Comparison of ENCODE assay signal across 8 cellular contexts in the genomic region with DNA sequence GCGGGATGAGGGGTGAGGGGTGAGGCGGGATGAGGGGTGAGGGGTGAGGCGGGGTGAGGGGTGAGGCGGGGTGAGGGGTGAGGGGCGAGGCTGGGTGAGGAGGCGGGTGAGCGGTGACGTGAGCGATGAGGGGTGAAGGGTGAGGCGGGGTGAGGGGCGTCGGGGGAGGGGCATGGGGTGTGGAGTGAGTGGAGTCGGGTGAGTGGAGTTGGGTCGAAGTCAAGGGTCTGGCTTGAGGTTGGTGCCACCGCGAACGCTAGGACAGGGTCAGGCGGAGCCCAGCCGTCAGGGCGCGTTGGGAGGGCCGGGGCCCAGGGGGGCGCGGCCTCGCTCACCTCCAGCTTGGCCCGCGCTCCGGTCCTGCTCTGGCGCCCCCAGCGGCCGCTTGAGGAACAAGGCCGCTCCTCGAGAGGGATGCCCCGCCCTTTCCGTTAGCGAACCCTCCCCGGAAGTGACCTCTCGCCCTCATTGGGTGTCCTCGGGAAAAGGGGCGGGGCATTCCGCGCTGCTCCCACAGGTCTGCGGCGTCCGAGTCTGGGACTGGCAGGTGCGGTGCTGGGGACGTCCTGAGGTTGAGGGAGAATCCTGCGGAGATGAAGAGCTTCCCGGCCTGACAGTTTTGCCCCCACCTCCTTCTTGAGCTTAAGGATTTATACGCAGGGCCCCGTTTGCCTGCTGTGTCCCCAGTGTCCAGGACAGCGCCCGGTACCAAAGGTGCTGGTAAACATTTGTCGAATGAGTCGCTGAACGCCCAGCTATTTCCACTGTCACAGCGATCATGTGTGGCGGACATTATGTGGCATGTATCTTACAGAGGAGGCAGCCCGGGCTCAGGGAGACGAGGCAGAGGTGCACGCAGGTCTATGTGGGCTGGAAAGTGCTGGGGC. TPM values are rescaled to one million over a fixed set of nuclear protein-coding genes. Genes with fewer than 3 reads are reported as not detected.
DNase-seq lines count a peak whose midpoint lies in the region; FAIRE-seq and TF ChIP-seq lines count a peak whose summit lies in the region.

SYCE3 (minus strand) TSS at position 397 of the 887 bp plus-strand sequence. CDS start 6,514 bp downstream, outside the sequence.

- POLR2A ChIA-PET in H1 (lab: Charles Lee; ENCODE audit: partially characterized antibody): interaction anchor here (1.4 to 5.4 kb wide), 4 partner anchors 10 to 37 kb away, joined by 7 to 37 read pairs (median 12); partner anchors contain the start of genes CHKB, CPT1B and SCO2

- H3K36me3 ChIP-seq in H1 (ENCODE audit: control insufficient read depth in 2 of 4, insufficient read depth in 4 of 4, low read length in 3 of 4): no peaks in the 10 kb centered on the region; a peak in 1 of 8 replicates

- H3K18ac ChIP-seq in H1 (ENCODE audit: extremely low read depth, low read length): no peak within 1 kb of the TSS; the same call in 1 of the 2 replicates

- H3K79me1 ChIP-seq in H1 (ENCODE audit: low read depth, low read length): no peaks in the 10 kb centered on the region

- no peak for TF ChIP-seq EP300 in H1 (IDR thresholded peaks at IDR 0.05; ENCODE audit: borderline replicate concordance in 1 of 2, low read depth in 2 of 2, low read length in 2 of 2)

- H3K4me3 ChIP-seq in H1 (ENCODE audit: extremely low read depth in 1 of 4, insufficient read depth in 2 of 4, low read depth in 3 of 4, low read length in 4 of 4): peak within 1 kb of the TSS; percentile 33 to 77 (median 71); a peak in 7 of 8 replicates

- H3K27ac ChIP-seq in H1 (ENCODE audit: low read depth, low read length): no peak within 1 kb of the TSS

- no peak within 1 kb of the TSS for H4K91ac ChIP-seq in H1 (replicated peaks; ENCODE audit: insufficient read length, low read length)

- H4K5ac ChIP-seq in H1 (ENCODE audit: insufficient read length, low read depth, low read length): no peak within 1 kb of the TSS

- H3K27me3 ChIP-seq in H1 (replicated peaks in 1 of 4; ENCODE audit: control insufficient read depth in 3 of 4, extremely low read depth in 1 of 4, insufficient read depth in 3 of 4, low read length in 3 of 4): peaks cover 0 to 5% (median 3%) of the 10 kb centered on the region in 4 experiments; a peak in 5 of 7 replicates

- no peaks in the 10 kb centered on the region for H3K9me3 ChIP-seq in H1 (ENCODE audit: insufficient read depth in 2 of 2, low read depth in 1 of 2, low read length in 1 of 2)

- FAIRE-seq in H1 (lab: Jason Lieb, UNC): no peak

- H3K9ac ChIP-seq in H1 (replicated peaks in 1 of 4; ENCODE audit: extremely low read depth in 1 of 4, low read depth in 3 of 4, low read length in 3 of 4): peak within 1 kb of the TSS in 1 of 4 experiments; percentile 8; a peak in 1 of 7 replicates

- no peak within 1 kb of the TSS for H2AK5ac ChIP-seq in H1 (ENCODE audit: low read depth, low read length)

- H3K4ac ChIP-seq in H1 (replicated peaks; ENCODE audit: insufficient read length, low read depth, low read length): no peak within 1 kb of the TSS

- peak within 1 kb of the TSS; percentile 47; the same call in 1 of the 2 replicates for H2AFZ ChIP-seq in H1 (ENCODE audit: low read length)

- no peaks in the 10 kb centered on the region for H4K20me1 ChIP-seq in H1 (replicated peaks in 1 of 2; ENCODE audit: control insufficient read depth in 1 of 2, insufficient read depth in 2 of 2, low read length in 2 of 2)

- no peak within 1 kb of the TSS for H3K56ac ChIP-seq in H1 (replicated peaks; ENCODE audit: insufficient read length, low read depth, low read length)

- no peaks in the 10 kb centered on the region for H3K79me2 ChIP-seq in H1 (ENCODE audit: control insufficient read depth in 1 of 2, insufficient read depth in 2 of 2, low read length in 2 of 2)

- no peak within 1 kb of the TSS for H3K14ac ChIP-seq in H1 (ENCODE audit: insufficient read length)

- H2BK15ac ChIP-seq in H1 (ENCODE audit: low read length): no peak within 1 kb of the TSS

- no peak for TF ChIP-seq POLR2A in H1 (IDR thresholded peaks at IDR 0.05; ENCODE audit: control extremely low read depth in 1 of 2, low read depth in 2 of 2, low read length in 2 of 2)

- peak within 1 kb of the TSS; percentile 72 to 95 for H3K4me2 ChIP-seq in H1 (ENCODE audit: insufficient read depth in 1 of 2, low read depth in 2 of 2, low read length in 2 of 2)

- CTCF ChIA-PET in H1 (lab: Charles Lee; ENCODE audit: partially characterized antibody): interaction anchor here (0.6 to 4.8 kb wide), 34 partner anchors 10 to 344 kb away, joined by 3 to 84 read pairs (median 4); partner anchors contain the start of genes CPT1B, KLHDC7B, SCO2 and SHANK3

- H2BK120ac ChIP-seq in H1 (replicated peaks; ENCODE audit: low read depth, low read length): no peak within 1 kb of the TSS

- H3K23ac ChIP-seq in H1 (ENCODE audit: insufficient read length): no peak within 1 kb of the TSS

- peaks cover 0 to 3% (median 0%) of the 10 kb centered on the region in 4 experiments; a peak in 2 of 7 replicates for H3K4me1 ChIP-seq in H1 (replicated peaks in 1 of 4; ENCODE audit: control insufficient read depth in 3 of 4, insufficient read depth in 4 of 4, low read length in 3 of 4)

- no peak within 1 kb of the TSS for H2BK5ac ChIP-seq in H1 (ENCODE audit: low read depth, low read length)

- DNase-seq in COR-L47 (lab: John Stamatoyannopoulos, UW) (peak; percentile 95), GM20000 (ENCODE audit: low spot score) (peak; percentile 98), HT-29 (ENCODE audit: low spot score) (peak; percentile 93), H1 (ENCODE audit: low read depth in 1 of 2, low spot score in 2 of 2) (peak; percentile 88 to 100), mesenteric fat pad (ENCODE audit: low spot score) (peak; percentile 99)
- DNase-seq in NK-92 treated with Interleukin-12 subunit alpha and Interleukin-12 subunit beta, amount 100 ng/mL, for 24 hours (lab: John Stamatoyannopoulos, UW): peak; percentile 89
- DNase-seq in activated CD8-positive, alpha-beta memory T cell treated with anti-CD3 and anti-CD28 coated beads for 48 hours (ENCODE audit: low read depth in 2 of 3, low spot score in 2 of 3): peak; percentile 94 to 97 (median 94)
- DNase-seq in stimulated activated CD8-positive, alpha-beta memory T cell treated with anti-CD3 and anti-CD28 coated beads, Interleukin-15, amount 100 ng/mL, for 24 hours (ENCODE audit: low read depth): peak; percentile 97

- 3% methylated on average over 25 of the region's 61 CpGs; no CpG with 5 or more reads in 1 of the 2 experiments for WGBS in H1 (ENCODE audit: extremely low coverage in 1 of 2, insufficient coverage in 1 of 2, insufficient read length in 1 of 2, insufficient replicate concordance in 2 of 2, low coverage in 1 of 2, low lambda C conversion rate in 2 of 2, missing lambda C conversion rate in 1 of 2), 2 experiments

- H2BK12ac ChIP-seq in H1 (ENCODE audit: low read depth, low read length): 0 out of 2 replicates have a peak within 1 kb of the TSS, but pooled peaks have one; percentile 19

- H3K23me2 ChIP-seq in H1 (ENCODE audit: low read depth, low read length): peaks cover 3% of the 10 kb centered on the region; the same call in 1 of the 2 replicates

- H2BK20ac ChIP-seq in H1 (ENCODE audit: low read length): no peak within 1 kb of the TSS

- peak; percentile 55 to 69; a peak in 3 of 4 replicates for TF ChIP-seq RAD21 in H1 (IDR thresholded peaks at IDR 0.05 in 1 of 2, conservative IDR thresholded peaks at IDR 0.05 in 1 of 2; ENCODE audit: low read depth in 2 of 2, low read length in 2 of 2)

- H4K8ac ChIP-seq in H1 (ENCODE audit: extremely low read depth, insufficient read depth, low read length): no peak within 1 kb of the TSS; the same call in 1 of the 2 replicates

- peak; percentile 84 for TF ChIP-seq CTCF in GM20000 (IDR thresholded peaks at IDR 0.05; ENCODE audit: extremely low read depth, missing control alignments)
- TF ChIP-seq CTCF in H1 (IDR thresholded peaks at IDR 0.05; ENCODE audit: control extremely low read depth in 1 of 3, insufficient read depth in 1 of 3, low read depth in 1 of 3, low read length in 3 of 3): peak; percentile 81 to 88 (median 84)

TF ChIP-seq in H1, 55 proteins besides CTCF, POLR2A, EP300 and RAD21 (continues in another document):
- TF ChIP-seq CBX5 (IDR thresholded peaks at IDR 0.05; ENCODE audit: low read depth, low read length) (no peak), ZNF274 (IDR thresholded peaks at IDR 0.05; ENCODE audit: borderline replicate concordance, extremely low read depth, low read length) (no peak), YY1 (IDR thresholded peaks at IDR 0.05; ENCODE audit: low read depth, low read length) (no peak), RNF2 (IDR thresholded peaks at IDR 0.05; ENCODE audit: borderline replicate concordance, low read depth, low read length, missing control alignments, poor library complexity, severe bottlenecking) (no peak), GTF2F1 (IDR thresholded peaks at IDR 0.05; ENCODE audit: borderline replicate concordance, low read depth, low read length) (no peak), TCF12 (IDR thresholded peaks at IDR 0.05; ENCODE audit: low read depth, low read length) (no peak), NANOG (IDR thresholded peaks at IDR 0.05; ENCODE audit: insufficient read depth, low read depth, low read length, poor library complexity, severe bottlenecking) (no peak), SP2 (IDR thresholded peaks at IDR 0.05; ENCODE audit: low read length) (no peak), ASH2L (IDR thresholded peaks at IDR 0.05; ENCODE audit: low read length) (no peak), MAX (IDR thresholded peaks at IDR 0.05) (peak; percentile 51), CTBP2 (IDR thresholded peaks at IDR 0.05; ENCODE audit: borderline replicate concordance, insufficient read depth, insufficient read length, low read length) (no peak), CEBPB (IDR thresholded peaks at IDR 0.05; ENCODE audit: low read depth, low read length) (no peak), RXRA (IDR thresholded peaks at IDR 0.05; ENCODE audit: insufficient read depth, low read depth, low read length) (no peak), JUN (IDR thresholded peaks at IDR 0.05; ENCODE audit: low read depth, low read length) (no peak)

RNA-seq across cellular contexts. Expression of gene SYCE3, which starts in this region (rescaled TPM):
- not detected in 2 replicates for total RNA-seq in HT-29 (2014; rRNA removed; shearing (Covaris generic))
- not detected in 2 replicates for total RNA-seq in H1 (2021; fragmentation: NEBNext Ultra II Directional; extraction: Animal tissue kit (Norgen Biotek cat#: 25700))
- polyA plus RNA-seq in H1 (2011; rRNA removed): 1.9 and 2.9 TPM in 2 replicates
- polyA plus RNA-seq in H1 (2011; cell fraction: cytosol; rRNA removed): 5.7 TPM
- 0.41 TPM for polyA plus RNA-seq in H1 (2011; cell fraction: nucleus; rRNA removed)
- polyA plus RNA-seq in H1 (2012, experiment 1 of 2): 1.2 to 2.5 TPM (median 1.6 TPM) in 4 replicates
- polyA plus RNA-seq in H1 (2012, experiment 2 of 2): not detected
- polyA plus RNA-seq in H1 (2013, experiment 1 of 2): 0.91 TPM
- polyA plus RNA-seq in H1 (2013, experiment 2 of 2): 0.77 TPM
- not detected in 2 replicates for polyA minus RNA-seq in H1 (2011; rRNA and poly(A)+ RNA removed)
- polyA minus RNA-seq in H1 (2011; cell fraction: cytosol; rRNA and poly(A)+ RNA removed): not detected
- not detected for polyA minus RNA-seq in H1 (2011; cell fraction: nucleus; rRNA and poly(A)+ RNA removed)
- total RNA-seq in mesenteric fat pad: not detected

Comparison
In these comparisons a context has a peak if more than half of its experiments do, and no peak if none do; other contexts are left out.
1. Peak in DNase-seq in HT-29; RNA of the gene not detected or under 1 TPM.
2. Peak in DNase-seq in mesenteric fat pad; RNA of the gene not detected or under 1 TPM.